In the genomic region with DNA sequence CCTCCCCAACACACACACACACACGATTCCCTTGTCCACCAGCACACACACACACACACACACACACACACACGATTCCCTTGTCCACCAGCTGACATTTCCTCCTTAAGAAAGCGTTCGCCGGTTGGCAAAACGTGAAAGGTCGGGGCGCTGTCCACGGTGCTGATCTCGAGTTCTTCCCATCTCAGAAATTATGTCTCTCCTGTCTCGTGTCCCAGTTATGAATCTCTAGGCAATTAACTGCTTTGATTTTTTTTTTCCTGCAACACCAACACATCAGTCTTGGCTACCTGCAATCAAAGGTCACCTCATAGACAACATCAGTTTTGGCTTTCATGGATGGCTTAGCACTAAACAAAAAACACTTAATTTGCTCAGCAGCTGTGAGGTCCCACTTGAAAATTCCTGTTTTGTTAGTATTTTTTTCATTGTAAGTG, we compare ENCODE assay signal across 9 cellular contexts. TPM values are rescaled to one million over a fixed set of nuclear protein-coding genes. Genes with fewer than 3 reads are reported as not detected.
DNase-seq lines count a peak whose midpoint lies in the region; ATAC-seq and TF ChIP-seq lines count a peak whose summit lies in the region.
"Had no signal": no experiment of that assay in that cellular context is flagged by ENCODE, and none has a peak within 500 bp of the region (broad histone marks: within the 10 kb centered on the region; RNA-seq: fewer than 3 reads in every experiment).

No MANE protein-coding gene starts in this region.

- no peak overlapping the region for H3K4me3 ChIP-seq in right atrium auricular region
- H3K4me3 ChIP-seq: skin epidermis had no signal

- no peak overlapping the region for H3K27ac ChIP-seq in right atrium auricular region
- H3K27ac ChIP-seq: skin epidermis had no signal

- DNase-seq in Right ventricle myocardium superior = peak; percentile 54
- no peak for DNase-seq in right atrium auricular region (ENCODE audit: low spot score)
- peak; percentile 32 for DNase-seq in T-helper 9 cell
- DNase-seq in chondrocyte (ENCODE audit: low spot score) = no peak
- DNase-seq in mucosa of gallbladder (ENCODE audit: low spot score) = peak; percentile 52
- DNase-seq in H4 (ENCODE audit: low spot score) = no peak
- DNase-seq in NCI-H1436 treated with DMSO at 0.1 percent for 48 hours (lab: John Stamatoyannopoulos, UW) = no peak

- H3K4me1 ChIP-seq in right atrium auricular region = peaks cover 0 to 18% of the 10 kb centered on the region in 2 donors

- intact Hi-C loops in Right ventricle myocardium superior (cut with DNase I) = no loop called here

- H3K36me3 Mint-ChIP-seq in chondrocyte (ENCODE audit: low read depth) = peaks cover 6% of the 10 kb centered on the region

- H3K9me3 Mint-ChIP-seq in chondrocyte (ENCODE audit: low read depth) = no peaks in the 10 kb centered on the region

- H3K4me3 Mint-ChIP-seq in chondrocyte (ENCODE audit: unreplicated experiment) = peak overlapping the region; percentile 62

- TF ChIP-seq CTCF in right atrium auricular region (IDR thresholded peaks at IDR 0.05) (no peak), chondrocyte (IDR thresholded peaks at IDR 0.05) (no peak)

- ATAC-seq in Right ventricle myocardium superior (ENCODE audit: poor library complexity) = no peak
- ATAC-seq in HG02642 (IDR thresholded peaks at IDR 0.05; ENCODE audit: poor library complexity, unreplicated experiment) = no peak

- H3K9me3 ChIP-seq in right atrium auricular region = no peaks in the 10 kb centered on the region

- H3K27ac Mint-ChIP-seq in chondrocyte (ENCODE audit: unreplicated experiment) = no peak overlapping the region

- H3K27me3 ChIP-seq in right atrium auricular region = peaks cover 12 to 30% of the 10 kb centered on the region in 2 donors

- no peaks in the 10 kb centered on the region for H3K36me3 ChIP-seq in right atrium auricular region

- H3K4me1 Mint-ChIP-seq in chondrocyte (ENCODE audit: low read depth) = peaks cover 28% of the 10 kb centered on the region

- H3K27me3 Mint-ChIP-seq in chondrocyte (ENCODE audit: low read depth) = peaks cover 11% of the 10 kb centered on the region

RNA-seq across cellular contexts. Expression of a gene that starts 1.9 kb away (rescaled TPM):
- total RNA-seq in Right ventricle myocardium superior (not detected), right atrium auricular region (not detected), chondrocyte (10.4 to 31.1 TPM (median 30.1 TPM) in 3 replicates), mucosa of gallbladder (0.40 TPM)
- total RNA-seq in H4 (2014; rRNA removed; shearing (Covaris generic)) = not detected in 2 replicates

RNA-seq across cellular contexts. Expression of a gene that starts 33.2 kb away (rescaled TPM):
- total RNA-seq in Right ventricle myocardium superior (not detected), right atrium auricular region (not detected), chondrocyte (not detected in 3 replicates), mucosa of gallbladder (0.09 TPM)
- 0.08 TPM in 1 of 2 replicates, not detected in the other for total RNA-seq in H4 (2014; rRNA removed; shearing (Covaris generic))

Comparison
In these comparisons a context has a peak if more than half of its experiments do, and no peak if none do; other contexts are left out.
1. DNase-seq: peak in Right ventricle myocardium superior (single experiment), T-helper 9 cell (single experiment) and mucosa of gallbladder (single experiment); none in right atrium auricular region (single experiment), chondrocyte (single experiment), H4 (single experiment) and NCI-H1436 treated with DMSO at 0.1 percent for 48 hours (single experiment).